Comparison of ENCODE assay signal across 39 cellular contexts in genomic region chr4:55162396-55162795, GRCh38. TPM values are rescaled to one million over a fixed set of nuclear protein-coding genes. Genes with fewer than 3 reads are reported as not detected.
"Had no signal": no experiment of that assay in that cellular context is flagged by ENCODE, and none has a peak within 500 bp of the region (broad histone marks: within the 10 kb centered on the region; RNA-seq: fewer than 3 reads in every experiment).

No MANE protein-coding gene starts in this region.

- H3K27me3 ChIP-seq: ascending aorta, brain microvascular endothelial cell, breast epithelium, cardiac muscle cell had no signal

- H3K4me1 Mint-ChIP-seq: activated naive CD4-positive, alpha-beta T cell treated with anti-CD3 and anti-CD28 coated beads, Interleukin-2, amount 10 ng/mL, durations not matched to agents 7 days and 5 days; activated naive CD4-positive, alpha-beta T cell treated with anti-CD3 and anti-CD28 coated beads, Interleukin-2, amount 50 U/mL, for 24 hours; activated naive CD8-positive, alpha-beta T cell treated with anti-CD3 and anti-CD28 coated beads, Interleukin-2, amount 10 ng/mL, durations not matched to agents 7 days and 5 days; activated naive CD8-positive, alpha-beta T cell treated with anti-CD3 and anti-CD28 coated beads, Interleukin-2, amount 50 U/mL, for 24 hours; activated T-helper 17 cell treated with anti-CD3 and anti-CD28 coated beads, Interleukin-2, amount 50 U/mL, for 72 hours; brain; central memory CD8-positive, alpha-beta T cell had no signal

- H3K4me3 ChIP-seq: adrenal gland, ascending aorta, breast epithelium, cardiac muscle cell had no signal

- H3K9me3 ChIP-seq: adrenal gland, ascending aorta, breast epithelium had no signal

- ATAC-seq: activated naive CD4-positive, alpha-beta T cell treated with anti-CD3 and anti-CD28 coated beads, Interleukin-2, amount 50 U/mL, for 72 hours; activated naive CD8-positive, alpha-beta T cell treated with anti-CD3 and anti-CD28 coated beads, Interleukin-2, amount 50 U/mL, for 24 hours; activated T-cell treated with anti-CD3 and anti-CD28 coated beads, Interleukin-2, amount 50 U/mL, for 4 hours; activated T-cell treated with anti-CD3 and anti-CD28 coated beads, Interleukin-2, amount 50 U/mL, for 72 hours; activated T-helper 17 cell treated with anti-CD3 and anti-CD28 coated beads, Interleukin-2, amount 50 U/mL, for 72 hours had no signal

- H3K4me3 Mint-ChIP-seq: activated naive CD4-positive, alpha-beta T cell treated with anti-CD3 and anti-CD28 coated beads for 36 hours; activated naive CD4-positive, alpha-beta T cell treated with anti-CD3 and anti-CD28 coated beads, Interleukin-2, amount 10 ng/mL, durations not matched to agents 7 days and 5 days; activated naive CD4-positive, alpha-beta T cell treated with anti-CD3 and anti-CD28 coated beads, Interleukin-2, amount 50 U/mL, for 24 hours; activated naive CD8-positive, alpha-beta T cell; activated naive CD8-positive, alpha-beta T cell treated with anti-CD3 and anti-CD28 coated beads for 36 hours; activated naive CD8-positive, alpha-beta T cell treated with anti-CD3 and anti-CD28 coated beads, Interleukin-2, amount 10 ng/mL, durations not matched to agents 7 days and 5 days; activated naive CD8-positive, alpha-beta T cell treated with anti-CD3 and anti-CD28 coated beads, Interleukin-2, amount 50 U/mL, for 24 hours; activated T-cell treated with anti-CD3 and anti-CD28 coated beads, Interleukin-2, amount 50 U/mL, for 24 hours; activated T-cell treated with anti-CD3 and anti-CD28 coated beads, Interleukin-2, amount 50 U/mL, for 4 hours; activated T-cell treated with anti-CD3 and anti-CD28 coated beads, Interleukin-2, amount 50 U/mL, for 72 hours; activated T-helper 1 cell treated with anti-CD3 and anti-CD28 coated beads, Interleukin-12 subunit alpha, Interleukin-12 subunit beta, Interleukin-2, Interleukin-4 antibody, amounts not matched to agents 30 ng/mL and 10 ng/mL and 1 ng/mL, durations not matched to agents 14 hours and 24 hours and 36 hours; activated T-helper 17 cell treated with anti-CD3 and anti-CD28 coated beads, Interleukin-2, amount 50 U/mL, for 72 hours; brain; central memory CD8-positive, alpha-beta T cell had no signal

- H3K4me1 ChIP-seq: adrenal gland, ascending aorta, breast epithelium had no signal

- H3K36me3 Mint-ChIP-seq: activated naive CD4-positive, alpha-beta T cell treated with anti-CD3 and anti-CD28 coated beads, Interleukin-2, amount 10 ng/mL, durations not matched to agents 7 days and 5 days; activated naive CD4-positive, alpha-beta T cell treated with anti-CD3 and anti-CD28 coated beads, Interleukin-2, amount 50 U/mL, for 24 hours; activated naive CD8-positive, alpha-beta T cell; activated naive CD8-positive, alpha-beta T cell treated with anti-CD3 and anti-CD28 coated beads for 36 hours; activated naive CD8-positive, alpha-beta T cell treated with anti-CD3 and anti-CD28 coated beads, Interleukin-2, amount 10 ng/mL, durations not matched to agents 7 days and 5 days; brain had no signal

- H3K36me3 ChIP-seq: adrenal gland, ascending aorta, brain microvascular endothelial cell, breast epithelium, cardiac muscle cell had no signal

- H3K9me3 Mint-ChIP-seq: activated naive CD4-positive, alpha-beta T cell treated with anti-CD3 and anti-CD28 coated beads for 36 hours; activated naive CD4-positive, alpha-beta T cell treated with anti-CD3 and anti-CD28 coated beads, Interleukin-2, amount 10 ng/mL, durations not matched to agents 7 days and 5 days; activated naive CD4-positive, alpha-beta T cell treated with anti-CD3 and anti-CD28 coated beads, Interleukin-2, amount 50 U/mL, for 24 hours; activated naive CD8-positive, alpha-beta T cell treated with anti-CD3 and anti-CD28 coated beads, Interleukin-2, amount 10 ng/mL, durations not matched to agents 7 days and 5 days; activated T-cell treated with anti-CD3 and anti-CD28 coated beads, Interleukin-2, amount 50 U/mL, for 24 hours; activated T-cell treated with anti-CD3 and anti-CD28 coated beads, Interleukin-2, amount 50 U/mL, for 4 hours; activated T-helper 1 cell treated with anti-CD3 and anti-CD28 coated beads, Interleukin-12 subunit alpha, Interleukin-12 subunit beta, Interleukin-2, Interleukin-4 antibody, amounts not matched to agents 30 ng/mL and 10 ng/mL and 1 ng/mL, durations not matched to agents 14 hours and 24 hours and 36 hours; activated T-helper 2 cell treated with anti-CD3 and anti-CD28 coated beads, Interferon-gamma antibody, Interleukin-2, Interleukin-4, amounts not matched to agents 10 μg/mL and 5 μg/mL and 100 μg/mL, durations not matched to agents 14 hours and 24 hours and 36 hours; central memory CD8-positive, alpha-beta T cell had no signal

- DNase-seq: activated effector memory CD4-positive, alpha-beta T cell treated with anti-CD3 and anti-CD28 coated beads, Interleukin-2, amount 50 U/mL, for 16 hours; activated effector memory CD4-positive, alpha-beta T cell treated with Interleukin-2 at 50 U/mL for 16 hours; activated gamma-delta T cell; activated gamma-delta T cell treated with Interleukin-2 at 50 U/mL for 16 hours; activated naive CD4-positive, alpha-beta T cell; activated naive CD4-positive, alpha-beta T cell treated with anti-CD3 and anti-CD28 coated beads for 36 hours; activated naive CD4-positive, alpha-beta T cell treated with anti-CD3 and anti-CD28 coated beads, Interleukin-2, amount 10 ng/mL, durations not matched to agents 7 days and 5 days; activated naive CD4-positive, alpha-beta T cell treated with anti-CD3 and anti-CD28 coated beads, Interleukin-2, amount 50 U/mL, for 16 hours; activated naive CD4-positive, alpha-beta T cell treated with Interleukin-2 at 50 U/mL for 16 hours; activated naive CD8-positive, alpha-beta T cell treated with anti-CD3 and anti-CD28 coated beads for 36 hours; activated naive CD8-positive, alpha-beta T cell treated with anti-CD3 and anti-CD28 coated beads, Interleukin-2, amount 10 ng/mL, durations not matched to agents 7 days and 5 days; activated naive CD8-positive, alpha-beta T cell treated with anti-CD3 and anti-CD28 coated beads, Interleukin-2, amount 50 U/mL, for 24 hours; activated T-cell treated with anti-CD3 and anti-CD28 coated beads for 4 hours; activated T-cell treated with anti-CD3 and anti-CD28 coated beads, Interleukin-2, amount 50 U/mL, for 1 hour; activated T-cell treated with anti-CD3 and anti-CD28 coated beads, Interleukin-2, amount 50 U/mL, for 24 hours; activated T-cell treated with anti-CD3 and anti-CD28 coated beads, Interleukin-2, amount 50 U/mL, for 4 hours; activated T-cell treated with anti-CD3 and anti-CD28 coated beads, Interleukin-2, amount 50 U/mL, for 48 hours; activated T-cell treated with anti-CD3 and anti-CD28 coated beads, Interleukin-2, amount 50 U/mL, for 72 hours; adrenal gland; amniotic stem cell; amygdala; anterior cingulate cortex; aorta; brain microvascular endothelial cell; caudate nucleus; central memory CD4-positive, alpha-beta T cell; cerebellar nuclear complex had no signal

- FAIRE-seq: astrocyte had no signal

- H3K27ac ChIP-seq: adrenal gland, ascending aorta, brain microvascular endothelial cell, breast epithelium, cardiac muscle cell had no signal

- H3K27ac Mint-ChIP-seq: activated naive CD4-positive, alpha-beta T cell treated with anti-CD3 and anti-CD28 coated beads for 36 hours; activated naive CD4-positive, alpha-beta T cell treated with anti-CD3 and anti-CD28 coated beads, Interleukin-2, amount 10 ng/mL, durations not matched to agents 7 days and 5 days; activated naive CD4-positive, alpha-beta T cell treated with anti-CD3 and anti-CD28 coated beads, Interleukin-2, amount 50 U/mL, for 24 hours; activated naive CD4-positive, alpha-beta T cell treated with anti-CD3 and anti-CD28 coated beads, Interleukin-2, amount 50 U/mL, for 72 hours; activated naive CD8-positive, alpha-beta T cell; activated naive CD8-positive, alpha-beta T cell treated with anti-CD3 and anti-CD28 coated beads for 36 hours; activated naive CD8-positive, alpha-beta T cell treated with anti-CD3 and anti-CD28 coated beads, Interleukin-2, amount 10 ng/mL, durations not matched to agents 7 days and 5 days; activated naive CD8-positive, alpha-beta T cell treated with anti-CD3 and anti-CD28 coated beads, Interleukin-2, amount 50 U/mL, for 24 hours; activated T-cell treated with anti-CD3 and anti-CD28 coated beads, Interleukin-2, amount 50 U/mL, for 24 hours; activated T-cell treated with anti-CD3 and anti-CD28 coated beads, Interleukin-2, amount 50 U/mL, for 72 hours; activated T-helper 1 cell treated with anti-CD3 and anti-CD28 coated beads, Interleukin-12 subunit alpha, Interleukin-12 subunit beta, Interleukin-2, Interleukin-4 antibody, amounts not matched to agents 30 ng/mL and 10 ng/mL and 1 ng/mL, durations not matched to agents 14 hours and 24 hours and 36 hours; activated T-helper 17 cell treated with anti-CD3 and anti-CD28 coated beads, Interleukin-2, amount 50 U/mL, for 72 hours; activated T-helper 2 cell treated with anti-CD3 and anti-CD28 coated beads, Interferon-gamma antibody, Interleukin-2, Interleukin-4, amounts not matched to agents 10 μg/mL and 5 μg/mL and 100 μg/mL, durations not matched to agents 14 hours and 24 hours and 36 hours; brain had no signal

RNA-seq across cellular contexts. Expression of gene KDR, which starts 37.0 kb away (rescaled TPM):
- total RNA-seq: activated naive CD4-positive, alpha-beta T cell treated with anti-CD3 and anti-CD28 coated beads for 36 hours; activated naive CD4-positive, alpha-beta T cell treated with anti-CD3 and anti-CD28 coated beads, Interleukin-2, amount 50 U/mL, for 72 hours; activated naive CD8-positive, alpha-beta T cell treated with anti-CD3 and anti-CD28 coated beads, Interleukin-2, amount 10 ng/mL, durations not matched to agents 7 days and 5 days; activated T-cell treated with anti-CD3 and anti-CD28 coated beads, Interleukin-2, amount 50 U/mL, for 72 hours; activated T-helper 1 cell treated with anti-CD3 and anti-CD28 coated beads, Interleukin-12 subunit alpha, Interleukin-12 subunit beta, Interleukin-2, Interleukin-4 antibody, amounts not matched to agents 30 ng/mL and 10 ng/mL and 1 ng/mL, durations not matched to agents 14 hours and 24 hours and 36 hours; activated T-helper 17 cell treated with anti-CD3 and anti-CD28 coated beads, Interleukin-2, amount 50 U/mL, for 72 hours; activated T-helper 2 cell treated with anti-CD3 and anti-CD28 coated beads, Interferon-gamma antibody, Interleukin-2, Interleukin-4, amounts not matched to agents 10 μg/mL and 5 μg/mL and 100 μg/mL, durations not matched to agents 14 hours and 24 hours and 36 hours had no signal
